In the genomic region with DNA sequence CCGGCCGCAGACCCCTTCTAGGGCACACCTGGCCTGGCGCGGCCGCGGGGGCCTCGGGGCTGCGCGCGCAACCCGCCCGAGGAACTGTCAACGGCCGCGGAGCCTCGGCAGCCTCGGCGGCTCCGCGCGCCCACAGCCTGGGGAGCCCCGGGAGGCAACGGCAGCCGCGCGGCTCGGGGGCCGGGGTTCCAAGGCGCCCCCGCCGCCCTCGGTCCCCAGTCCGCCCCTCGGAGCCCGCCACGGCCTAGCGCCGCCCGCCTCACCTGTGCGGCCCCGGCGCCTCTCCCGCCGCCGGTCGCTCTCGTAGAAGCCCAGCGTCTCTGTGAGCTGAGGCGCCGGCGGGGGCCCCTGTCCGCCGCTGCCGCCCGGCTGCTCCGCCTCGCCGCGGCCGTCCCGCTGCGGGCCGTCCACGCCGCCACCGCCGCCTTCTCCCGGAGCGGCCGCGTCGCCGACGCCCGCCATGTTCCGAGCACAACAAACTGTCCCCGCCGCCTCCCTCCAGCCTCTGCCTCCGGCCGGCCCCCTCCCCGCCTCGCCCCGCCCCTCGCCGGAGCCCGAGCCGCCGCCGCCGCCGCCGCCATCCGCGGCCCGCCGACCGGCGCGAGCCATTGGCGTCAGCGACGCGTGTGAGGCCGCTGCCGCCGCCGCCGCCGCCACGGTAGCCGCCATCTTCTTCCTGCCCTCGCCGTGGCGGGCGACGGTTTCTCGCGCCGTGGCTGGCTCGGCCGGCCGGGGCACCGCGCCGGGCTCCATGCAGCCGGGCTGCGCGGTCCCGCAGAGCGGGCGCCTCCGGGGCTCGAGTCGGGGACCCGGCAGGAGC, we compare ENCODE assay signal across 8 cellular contexts. TPM values are rescaled to one million over a fixed set of nuclear protein-coding genes. Genes with fewer than 3 reads are reported as not detected.
DNase-seq lines count a peak whose midpoint lies in the region; ATAC-seq and TF ChIP-seq lines count a peak whose summit lies in the region.

A gene with protein sequence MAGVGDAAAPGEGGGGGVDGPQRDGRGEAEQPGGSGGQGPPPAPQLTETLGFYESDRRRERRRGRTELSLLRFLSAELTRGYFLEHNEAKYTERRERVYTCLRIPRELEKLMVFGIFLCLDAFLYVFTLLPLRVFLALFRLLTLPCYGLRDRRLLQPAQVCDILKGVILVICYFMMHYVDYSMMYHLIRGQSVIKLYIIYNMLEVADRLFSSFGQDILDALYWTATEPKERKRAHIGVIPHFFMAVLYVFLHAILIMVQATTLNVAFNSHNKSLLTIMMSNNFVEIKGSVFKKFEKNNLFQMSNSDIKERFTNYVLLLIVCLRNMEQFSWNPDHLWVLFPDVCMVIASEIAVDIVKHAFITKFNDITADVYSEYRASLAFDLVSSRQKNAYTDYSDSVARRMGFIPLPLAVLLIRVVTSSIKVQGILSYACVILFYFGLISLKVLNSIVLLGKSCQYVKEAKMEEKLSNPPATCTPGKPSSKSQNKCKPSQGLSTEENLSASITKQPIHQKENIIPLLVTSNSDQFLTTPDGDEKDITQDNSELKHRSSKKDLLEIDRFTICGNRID (minus strand): TSS at position 476 of the 820 bp plus-strand sequence. CDS start 14 bp downstream, at position 462.

- H3K4me1 ChIP-seq in liver (ENCODE audit: control insufficient read depth in 4 of 4, insufficient read depth in 4 of 4, low read length in 3 of 4): peaks cover 9 to 45% (median 41%) of the 10 kb centered on the region in 4 donors

- H3K9ac ChIP-seq in liver (ENCODE audit: low read depth in 1 of 2, low read length in 2 of 2): peak within 1 kb of the TSS; percentile 90 to 99

- peak; percentile 67 for DNase-seq in NK-92 treated with Interleukin-12 subunit alpha and Interleukin-12 subunit beta, amount 100 ng/mL, for 24 hours (lab: John Stamatoyannopoulos, UW)
- DNase-seq in NK-92 (lab: John Stamatoyannopoulos, UW; ENCODE audit: unreplicated experiment) (no peak), NCI-H2171 treated with DMSO at 0.1 percent for 48 hours (lab: John Stamatoyannopoulos, UW) (peak; percentile 29), dermis blood vessel endothelial cell (peak; percentile 76)
- DNase-seq in activated CD4-positive, alpha-beta T cell treated with anti-CD3 and anti-CD28 coated beads, Interleukin-2, amount 50 U/mL, for 48 hours: peak; percentile 77 to 82
- DNase-seq in stimulated activated CD4-positive, alpha-beta T cell treated with anti-CD3 and anti-CD28 coated beads, Interleukin-4, amount 100 ng/mL, for 4 hours: peak; percentile 69 to 84

- H3K4me3 ChIP-seq in liver (ENCODE audit: low read depth in 1 of 3, low read length in 3 of 3): peak within 1 kb of the TSS; percentile 64 to 99 (median 95)

- no peaks in the 10 kb centered on the region for H3K27me3 ChIP-seq in liver (ENCODE audit: control insufficient read depth in 4 of 4, insufficient read depth in 4 of 4, low read length in 3 of 4)

- ATAC-seq in HG02884 (IDR thresholded peaks at IDR 0.05; ENCODE audit: unreplicated experiment): peak; percentile 58

- WGBS in liver: under 1% methylated on average over 135 of the region's 135 CpGs

- TF ChIP-seq CTCF in liver (IDR thresholded peaks at IDR 0.05; ENCODE audit: low read depth, low read length, missing input control): no peak

- TF ChIP-seq RAD21 in liver (IDR thresholded peaks at IDR 0.05): no peak

- H3K36me3 ChIP-seq in liver (ENCODE audit: control insufficient read depth in 4 of 4, insufficient read depth in 3 of 4, low read depth in 1 of 4, low read length in 3 of 4): no peaks in the 10 kb centered on the region

- peak within 1 kb of the TSS; percentile 93 to 94 for H3K27ac ChIP-seq in liver (ENCODE audit: low read depth in 1 of 2, low read length in 2 of 2)

- no peaks in the 10 kb centered on the region for H3K9me3 ChIP-seq in liver (ENCODE audit: control insufficient read depth in 4 of 4, low read length in 3 of 4)

TF ChIP-seq in liver, 16 proteins besides CTCF, POLR2A, EP300 and RAD21:
- TF ChIP-seq YY1 (IDR thresholded peaks at IDR 0.05): peak; percentile 38
- no peak for TF ChIP-seq SP1 (IDR thresholded peaks at IDR 0.05)
TF ChIP-seq in liver: peak in this region for 1.

RNA-seq across cellular contexts. Expression of the gene that starts here (rescaled TPM):
- total RNA-seq in dermis blood vessel endothelial cell (17.4 and 22.3 TPM in 2 replicates), liver (10 to 100 TPM; 29.4 to 53.7 TPM)
- 10 to 100 TPM; 12.2 to 14.8 TPM for polyA plus RNA-seq in liver
